Comparison of ENCODE assay signal across 8 cellular contexts in the genomic region with DNA sequence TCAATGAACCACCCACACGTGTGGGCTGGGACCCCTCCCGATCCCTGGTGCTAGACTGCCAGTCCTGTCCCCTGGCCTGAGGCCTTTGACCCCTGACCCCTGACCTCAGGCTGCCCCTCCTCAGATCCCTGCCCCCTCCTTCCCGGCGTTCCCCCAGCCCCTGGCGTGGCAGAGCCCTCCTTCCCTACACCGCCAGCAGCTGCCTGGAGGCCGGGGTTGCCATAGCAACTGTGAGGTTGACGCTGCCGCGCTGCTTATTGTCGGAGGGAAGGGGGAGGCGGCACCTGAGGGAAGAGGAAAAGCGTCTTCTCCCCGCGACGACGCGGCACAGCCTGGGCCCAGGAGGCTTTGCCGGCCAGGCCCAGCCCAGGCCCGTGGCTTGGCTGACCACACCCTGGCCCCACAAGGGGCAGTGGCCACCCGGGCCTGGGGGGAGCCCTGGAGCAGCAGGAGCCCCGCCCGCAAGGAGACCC. TPM values are rescaled to one million over a fixed set of nuclear protein-coding genes. Genes with fewer than 3 reads are reported as not detected.
DNase-seq lines count a peak whose midpoint lies in the region; ATAC-seq and TF ChIP-seq lines count a peak whose summit lies in the region.

No MANE protein-coding gene starts in this region.

- H3K79me2 ChIP-seq in DND-41 (ENCODE audit: insufficient read depth, low read length) = no peaks in the 10 kb centered on the region
- no peaks in the 10 kb centered on the region for H3K79me2 ChIP-seq in mammary epithelial cell (ENCODE audit: insufficient read depth, low read length)

- CTCF ChIA-PET in mammary epithelial cell (lab: Charles Lee; ENCODE audit: low non-redundant PET) = no interaction called here

- H3K4me3 ChIP-seq in DND-41 (ENCODE audit: low read depth in 1 of 2, low read length in 2 of 2) = no peak overlapping the region
- no peak overlapping the region for H3K4me3 ChIP-seq in endodermal cell (ENCODE audit: low read length)
- no peak overlapping the region for H3K4me3 ChIP-seq in mammary epithelial cell (replicated peaks in 1 of 3; ENCODE audit: insufficient read depth in 1 of 3, low read depth in 2 of 3, low read length in 3 of 3)

- dilution Hi-C loops in mammary epithelial cell (cut with HindIII; ENCODE audit: low sequenced_read_pairs) = no loop called here

- TF ChIP-seq CTCF in DND-41 (IDR thresholded peaks at IDR 0.05; ENCODE audit: borderline replicate concordance, extremely low read depth, low read length, poor library complexity, severe bottlenecking) (no peak), endodermal cell (conservative IDR thresholded peaks at IDR 0.05) (no peak), mammary epithelial cell (conservative IDR thresholded peaks at IDR 0.05 in 1 of 2, IDR thresholded peaks at IDR 0.05 in 1 of 2; ENCODE audit: extremely low read depth in 1 of 2, insufficient read depth in 1 of 2, low read depth in 1 of 2, low read length in 2 of 2) (no peak)

- no peaks in the 10 kb centered on the region for H3K36me3 ChIP-seq in DND-41 (ENCODE audit: insufficient read depth, low read length)
- H3K36me3 ChIP-seq in endodermal cell (ENCODE audit: control insufficient read depth, insufficient read depth, low read length) = no peaks in the 10 kb centered on the region
- no peaks in the 10 kb centered on the region for H3K36me3 ChIP-seq in mammary epithelial cell (ENCODE audit: insufficient read depth, low read length)

- no peak overlapping the region for H3K4me3 Mint-ChIP-seq in endodermal cell

- H3K4me1 ChIP-seq in DND-41 (ENCODE audit: insufficient read depth, low read length) (peaks cover 10% of the 10 kb centered on the region), endodermal cell (ENCODE audit: control insufficient read depth, insufficient read depth, low read length) (no peaks in the 10 kb centered on the region), mammary epithelial cell (ENCODE audit: insufficient read depth, low read length) (no peaks in the 10 kb centered on the region)

- H3K9ac ChIP-seq in DND-41 (ENCODE audit: low read depth, low read length) (no peak overlapping the region), endodermal cell (ENCODE audit: extremely low read depth, low read length, poor library complexity, severe bottlenecking) (no peak overlapping the region), mammary epithelial cell (ENCODE audit: insufficient read depth, low read length) (no peak overlapping the region)

- in situ Hi-C loops in mammary epithelial cell (cut with MboI; ENCODE audit: low sequenced_read_pairs in 2 of 2) = no loop called here

- no peaks in the 10 kb centered on the region for H3K9me3 ChIP-seq in DND-41 (ENCODE audit: insufficient read depth, low read length, severe bottlenecking)
- H3K9me3 ChIP-seq in endodermal cell (ENCODE audit: control insufficient read depth, low read length) = no peaks in the 10 kb centered on the region
- no peaks in the 10 kb centered on the region for H3K9me3 ChIP-seq in mammary epithelial cell (replicated peaks; ENCODE audit: insufficient read depth, low read length)

- H3K27ac ChIP-seq in DND-41 (ENCODE audit: low read length) = no peak overlapping the region
- no peak overlapping the region for H3K27ac ChIP-seq in endodermal cell (ENCODE audit: low read depth, low read length)
- no peak overlapping the region for H3K27ac ChIP-seq in mammary epithelial cell (ENCODE audit: insufficient read depth, low read depth, low read length)

- no peaks in the 10 kb centered on the region for H3K9me3 Mint-ChIP-seq in endodermal cell

- 35% methylated on average over 23 of the region's 23 CpGs; no CpG with 5 or more reads in 1 of the 2 experiments for WGBS in endodermal cell (ENCODE audit: insufficient coverage in 1 of 2, insufficient read length in 1 of 2), 2 experiments
- 46% methylated on average over 14 of the region's 23 CpGs for WGBS in mammary epithelial cell (ENCODE audit: low coverage, missing lambda C conversion rate)

- no peaks in the 10 kb centered on the region for H3K27me3 Mint-ChIP-seq in endodermal cell (ENCODE audit: insufficient read depth)

- peaks cover 4% of the 10 kb centered on the region for H3K36me3 Mint-ChIP-seq in endodermal cell (ENCODE audit: low read depth)

- intact Hi-C loops in mammary epithelial cell (cut with micrococcal nuclease) = no loop called here

- H3K4me2 ChIP-seq in DND-41 (ENCODE audit: insufficient read depth, low read length) = no peak overlapping the region
- no peak overlapping the region for H3K4me2 ChIP-seq in mammary epithelial cell (ENCODE audit: insufficient read depth, low read depth, low read length)

- H4K20me1 ChIP-seq in DND-41 (ENCODE audit: insufficient read depth, low read length) (no peaks in the 10 kb centered on the region), mammary epithelial cell (ENCODE audit: insufficient read depth, low read length) (no peaks in the 10 kb centered on the region)

- DNase-seq in DND-41 (peak; percentile 62), NCI-H345 (lab: John Stamatoyannopoulos, UW) (peak; percentile 76), endodermal cell (peak; percentile 92), midbrain (lab: John Stamatoyannopoulos, UW) (peak; percentile 51), mammary epithelial cell (no peak), Kasumi-1 (lab: John Stamatoyannopoulos, UW) (no peak)

- no TSS peak for BruUV-seq in mammary epithelial cell (replicated peaks; lab: Mats Ljungman, UMichigan)

- ATAC-seq in DND-41 (ENCODE audit: insufficient read depth, low read depth) = peak; percentile 63; the same call in 2 of the 3 replicates
- no peak for ATAC-seq in HG02798 (IDR thresholded peaks at IDR 0.05; ENCODE audit: poor library complexity, unreplicated experiment)
- ATAC-seq in HG02610 (IDR thresholded peaks at IDR 0.05; ENCODE audit: unreplicated experiment) = no peak

- no peak overlapping the region for H2AFZ ChIP-seq in DND-41 (ENCODE audit: low read depth, low read length)
- no peak overlapping the region for H2AFZ ChIP-seq in mammary epithelial cell (ENCODE audit: low read depth, low read length)

- no peak overlapping the region for H3K27ac Mint-ChIP-seq in endodermal cell

- H3K27me3 ChIP-seq in DND-41 (ENCODE audit: insufficient read depth, low read length, poor library complexity) (no peaks in the 10 kb centered on the region), endodermal cell (ENCODE audit: control insufficient read depth, insufficient read depth, low read length, poor library complexity, severe bottlenecking) (no peaks in the 10 kb centered on the region), mammary epithelial cell (ENCODE audit: insufficient read depth, low read length) (no peaks in the 10 kb centered on the region)

- no peaks in the 10 kb centered on the region for H3K4me1 Mint-ChIP-seq in endodermal cell

RNA-seq across cellular contexts. Expression of gene SHANK3, which starts 32.6 kb away (rescaled TPM):
- total RNA-seq in endodermal cell (10 to 100 TPM in 1 of 2 donors, 1 to 10 TPM in 1; 9.4 to 11.1 TPM), mammary epithelial cell (10 to 100 TPM in 1 of 2 donors, 1 to 10 TPM in 1; 3.5 to 12.9 TPM)
- 9.9 TPM for polyA plus RNA-seq in endodermal cell (2013, experiment 1 of 2)
- 9.9 TPM for polyA plus RNA-seq in endodermal cell (2013, experiment 2 of 2)
- 3.3 TPM for polyA plus RNA-seq in mammary epithelial cell
- polyA minus RNA-seq in mammary epithelial cell = 2.9 TPM

RNA-seq across cellular contexts. Expression of gene ACR, which starts 32.7 kb away (rescaled TPM):
- under 1 TPM in 1 of 2 donors, not detected in 1; 0.18 TPM for total RNA-seq in endodermal cell
- polyA plus RNA-seq in endodermal cell (2013, experiment 1 of 2) = 0.71 TPM
- polyA plus RNA-seq in endodermal cell (2013, experiment 2 of 2) = not detected
- not detected for total RNA-seq in mammary epithelial cell
- not detected for polyA plus RNA-seq in mammary epithelial cell
- polyA minus RNA-seq in mammary epithelial cell = not detected

Comparison
In these comparisons a context has a peak if more than half of its experiments do, and no peak if none do; other contexts are left out.
1. DNase-seq: peak in DND-41 (single experiment), NCI-H345 (single experiment), endodermal cell (single experiment) and midbrain (single experiment); none in mammary epithelial cell (single experiment) and Kasumi-1 (0 of 2).